In the genomic region with DNA sequence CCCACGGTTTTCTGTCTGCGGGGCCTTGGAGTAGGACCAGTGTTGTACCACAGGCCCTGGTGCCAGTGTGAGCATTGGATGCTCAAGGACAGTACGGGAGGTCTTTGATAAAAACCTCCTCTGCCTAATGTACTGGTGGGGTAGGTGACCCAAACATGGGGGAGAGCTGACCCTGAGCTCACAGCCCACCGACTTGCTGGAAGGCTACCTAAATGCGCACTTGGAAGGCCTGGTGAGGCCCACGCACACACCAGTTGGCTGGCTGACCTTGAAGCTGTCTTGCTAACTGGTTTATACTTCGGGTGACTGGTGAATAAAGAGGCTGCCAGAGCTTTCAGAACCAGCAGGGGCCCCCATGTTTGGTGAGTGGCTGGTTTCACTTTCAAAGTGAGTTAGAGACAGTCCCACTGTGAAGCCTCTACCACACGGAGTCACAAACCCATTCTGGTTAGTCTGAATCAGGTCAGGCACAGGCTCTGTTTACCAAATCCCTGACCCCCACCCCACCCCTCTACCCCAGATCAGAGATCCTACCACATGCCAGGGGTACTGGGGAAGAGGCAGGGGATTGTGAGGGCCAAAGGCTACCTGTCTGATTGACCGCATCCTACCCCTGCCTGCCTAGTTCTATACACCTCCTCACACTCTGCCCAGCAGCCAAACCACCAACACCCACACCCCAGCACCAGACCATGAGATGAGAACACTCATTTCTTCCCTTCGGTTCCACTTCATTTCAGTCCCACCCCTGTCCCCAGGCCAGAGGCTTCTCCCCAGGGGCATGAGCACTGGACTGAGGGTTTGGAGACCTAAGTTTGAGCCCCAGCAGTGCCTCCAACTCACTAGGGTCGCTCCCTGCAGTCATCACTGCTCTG, we compare ENCODE assay signal across 9 cellular contexts. TPM values are rescaled to one million over a fixed set of nuclear protein-coding genes. Genes with fewer than 3 reads are reported as not detected.
DNase-seq lines count a peak whose midpoint lies in the region; ATAC-seq and TF ChIP-seq lines count a peak whose summit lies in the region.
"Had no signal": no experiment of that assay in that cellular context is flagged by ENCODE, and none has a peak within 500 bp of the region (broad histone marks: within the 10 kb centered on the region; RNA-seq: fewer than 3 reads in every experiment).

No MANE protein-coding gene starts in this region.

- no peak overlapping the region for H3K18ac ChIP-seq in H9 (ENCODE audit: insufficient read length, low read depth, low read length)

- TF ChIP-seq CTCF in DND-41 (IDR thresholded peaks at IDR 0.05; ENCODE audit: borderline replicate concordance, extremely low read depth, low read length, poor library complexity, severe bottlenecking), result peak; percentile 8
- TF ChIP-seq CTCF in brain microvascular endothelial cell (IDR thresholded peaks at IDR 0.05; ENCODE audit: low read depth, low read length, missing control alignments), result no peak
- TF ChIP-seq CTCF in H9 (conservative IDR thresholded peaks at IDR 0.05), result no peak

- no peaks in the 10 kb centered on the region for H3K36me3 Mint-ChIP-seq in activated naive CD8-positive, alpha-beta T cell
- peaks cover 0 to 6% (median 2%) of the 10 kb centered on the region in 3 experiments; a peak in 3 of 7 replicates for H3K36me3 Mint-ChIP-seq in H9 (ENCODE audit: insufficient read depth in 1 of 3, low read depth in 3 of 3)

- peaks cover 4% of the 10 kb centered on the region for H3K9me3 ChIP-seq in DND-41 (ENCODE audit: insufficient read depth, low read length, severe bottlenecking)
- no peaks in the 10 kb centered on the region for H3K9me3 ChIP-seq in H9 (ENCODE audit: control insufficient read depth, low read depth, low read length)

- H3K4ac ChIP-seq in H9 (ENCODE audit: low read depth, low read length), result no peak overlapping the region

- no peak overlapping the region for H2AK5ac ChIP-seq in H9 (ENCODE audit: insufficient read length, low read length)

- ATAC-seq in DND-41 (ENCODE audit: insufficient read depth, low read depth) (peak; percentile 59; the same call in 2 of the 3 replicates), GM21526 (IDR thresholded peaks at IDR 0.05; ENCODE audit: low FRiP score, unreplicated experiment) (peak; percentile 45)

- peaks cover 64% of the 10 kb centered on the region for H3K4me1 Mint-ChIP-seq in activated naive CD8-positive, alpha-beta T cell (ENCODE audit: low read depth)
- H3K4me1 Mint-ChIP-seq in H9, result peaks cover 10 to 28% of the 10 kb centered on the region in 2 experiments

- no peaks in the 10 kb centered on the region for H4K20me1 ChIP-seq in DND-41 (ENCODE audit: insufficient read depth, low read length)
- H4K20me1 ChIP-seq in H9 (ENCODE audit: control insufficient read depth, insufficient read depth, insufficient read length), result no peaks in the 10 kb centered on the region

- no peak overlapping the region for H2BK120ac ChIP-seq in H9 (ENCODE audit: low read depth, low read length, poor library complexity, severe bottlenecking)

- H3K79me2 ChIP-seq in DND-41 (ENCODE audit: insufficient read depth, low read length), result no peaks in the 10 kb centered on the region
- H3K79me2 ChIP-seq in H9 (ENCODE audit: insufficient read depth, low read length), result no peaks in the 10 kb centered on the region

- no peaks in the 10 kb centered on the region for H3K23me2 ChIP-seq in H9 (ENCODE audit: insufficient read length, low read depth, low read length, poor library complexity, severe bottlenecking)

- no peak overlapping the region for H3T11ph ChIP-seq in H9 (ENCODE audit: low read length)

- no peak overlapping the region for H4K91ac ChIP-seq in H9 (ENCODE audit: insufficient read length, low read depth, low read length)

- H3K27ac ChIP-seq in DND-41 (ENCODE audit: low read length), result no peak overlapping the region
- no peak overlapping the region for H3K27ac ChIP-seq in brain microvascular endothelial cell
- no peak overlapping the region for H3K27ac ChIP-seq in H9 (ENCODE audit: insufficient read length, low read depth, low read length)

- H3K4me2 ChIP-seq in DND-41 (ENCODE audit: insufficient read depth, low read length) (no peak overlapping the region), H9 (ENCODE audit: insufficient read depth, insufficient read length, low read length) (no peak overlapping the region)

- in situ Hi-C loops in brain microvascular endothelial cell (cut with HindIII; ENCODE audit: low pct_ligation_motif_present, low sequenced_read_pairs), result no loop called here

- H3K4me3 ChIP-seq in DND-41 (ENCODE audit: low read depth in 1 of 2, low read length in 2 of 2) (no peak overlapping the region), brain microvascular endothelial cell (ENCODE audit: low read depth, low read length) (no peak overlapping the region)

- H4K8ac ChIP-seq in H9 (replicated peaks; ENCODE audit: insufficient read length, low read depth, low read length), result no peak overlapping the region

- H3K27me3 Mint-ChIP-seq in activated naive CD8-positive, alpha-beta T cell, result no peaks in the 10 kb centered on the region
- peaks cover 29% of the 10 kb centered on the region for H3K27me3 Mint-ChIP-seq in H9 (ENCODE audit: low read depth)

- H3K4me1 ChIP-seq in DND-41 (ENCODE audit: insufficient read depth, low read length), result peaks cover 7% of the 10 kb centered on the region
- H3K4me1 ChIP-seq in H9 (ENCODE audit: insufficient read depth, low read length), result no peaks in the 10 kb centered on the region

- no CpG with 5 or more reads among the region's 11 CpGs for WGBS in H9 (ENCODE audit: extremely low coverage, insufficient read length, low lambda C conversion rate)

- H3K56ac ChIP-seq in H9 (ENCODE audit: insufficient read length, low read depth, low read length), result no peak overlapping the region

- no peaks in the 10 kb centered on the region for H3K27me3 ChIP-seq in DND-41 (ENCODE audit: insufficient read depth, low read length, poor library complexity)
- no peaks in the 10 kb centered on the region for H3K27me3 ChIP-seq in brain microvascular endothelial cell (replicated peaks)
- no peaks in the 10 kb centered on the region for H3K27me3 ChIP-seq in H9 (ENCODE audit: insufficient read depth, low read length)

- no peaks in the 10 kb centered on the region for H3K36me3 ChIP-seq in DND-41 (ENCODE audit: insufficient read depth, low read length)
- H3K36me3 ChIP-seq in brain microvascular endothelial cell (replicated peaks), result no peaks in the 10 kb centered on the region

- no peak overlapping the region for H3K14ac ChIP-seq in H9 (ENCODE audit: insufficient read depth, low read length)

- H2BK15ac ChIP-seq in H9 (ENCODE audit: low read depth, low read length), result no peak overlapping the region

- H2BK5ac ChIP-seq in H9 (ENCODE audit: insufficient read length, low read length), result no peak overlapping the region

- H3K9ac ChIP-seq in DND-41 (ENCODE audit: low read depth, low read length), result no peak overlapping the region
- H3K9ac ChIP-seq in H9 (ENCODE audit: extremely low read depth, insufficient read length, low read length), result no peak overlapping the region

- H2AFZ ChIP-seq in DND-41 (ENCODE audit: low read depth, low read length) (no peak overlapping the region), H9 (ENCODE audit: low read length) (no peak overlapping the region)

- no peak overlapping the region for H3K23ac ChIP-seq in H9 (ENCODE audit: insufficient read length, low read depth, low read length)

- no peak overlapping the region for H4K5ac ChIP-seq in H9 (ENCODE audit: insufficient read length, low read depth, low read length)

- no peak overlapping the region for H2BK12ac ChIP-seq in H9 (ENCODE audit: insufficient read length, low read depth, low read length)

- H3K9me3 Mint-ChIP-seq in activated naive CD8-positive, alpha-beta T cell (ENCODE audit: low read depth), result no peaks in the 10 kb centered on the region
- peaks cover 0 to 8% of the 10 kb centered on the region in 2 experiments; a peak in 1 of 5 replicates for H3K9me3 Mint-ChIP-seq in H9

- no peaks in the 10 kb centered on the region for H3K79me1 ChIP-seq in H9 (ENCODE audit: insufficient read depth, low read depth, low read length, poor library complexity, severe bottlenecking)

- no peak overlapping the region for H2BK20ac ChIP-seq in H9 (ENCODE audit: low read depth, low read length, poor library complexity, severe bottlenecking)

- H3K4me3 Mint-ChIP-seq in activated naive CD8-positive, alpha-beta T cell, result peak overlapping the region; percentile 71
- H3K4me3 Mint-ChIP-seq in H9, result no peak overlapping the region

- H3K27ac Mint-ChIP-seq in activated naive CD8-positive, alpha-beta T cell, result peak overlapping the region; percentile 93
- H3K27ac Mint-ChIP-seq in H9, result no peak overlapping the region

- DNase-seq in DND-41, result peak; percentile 30
- DNase-seq in OCI-M1 (lab: John Stamatoyannopoulos, UW), result peak; percentile 13
- peak; percentile 66 to 69 for DNase-seq in stimulated activated CD8-positive, alpha-beta memory T cell treated with anti-CD3 and anti-CD28 coated beads, Interleukin-2, amount 100 ng/mL, for 48 hours (ENCODE audit: low read depth in 2 of 2)
- no peak for DNase-seq in brain microvascular endothelial cell
- DNase-seq in H9, result no peak
- no peak for DNase-seq in globus pallidus (ENCODE audit: low spot score)

RNA-seq across cellular contexts. Expression of a gene that starts 12.7 kb away (rescaled TPM):
- 0.35 TPM in 2 replicates for total RNA-seq in H9 (2021)
- total RNA-seq: dermis microvascular lymphatic vessel endothelial cell had no signal

RNA-seq across cellular contexts. Expression of a gene that starts 25.6 kb away (rescaled TPM):
- 3.8 and 5.0 TPM in 2 replicates for total RNA-seq in H9 (2021)

RNA-seq across cellular contexts. Expression of a gene that starts 49.8 kb away (rescaled TPM):
- total RNA-seq in H9 (2021), result 0.68 and 0.72 TPM in 2 replicates
- total RNA-seq: dermis microvascular lymphatic vessel endothelial cell had no signal

RNA-seq across cellular contexts. Expression of a gene that starts 52.9 kb away (rescaled TPM):
- total RNA-seq in H9 (2021), result not detected in 2 replicates
- total RNA-seq: dermis microvascular lymphatic vessel endothelial cell had no signal

Comparison
In these comparisons a context has a peak if more than half of its experiments do, and no peak if none do; other contexts are left out.
1. DNase-seq: peak in DND-41 (single experiment), OCI-M1 (single experiment) and stimulated activated CD8-positive, alpha-beta memory T cell treated with anti-CD3 and anti-CD28 coated beads, Interleukin-2, amount 100 ng/mL, for 48 hours (2 of 2); none in brain microvascular endothelial cell (single experiment), H9 (single experiment) and globus pallidus (single experiment).